In the genomic region with DNA sequence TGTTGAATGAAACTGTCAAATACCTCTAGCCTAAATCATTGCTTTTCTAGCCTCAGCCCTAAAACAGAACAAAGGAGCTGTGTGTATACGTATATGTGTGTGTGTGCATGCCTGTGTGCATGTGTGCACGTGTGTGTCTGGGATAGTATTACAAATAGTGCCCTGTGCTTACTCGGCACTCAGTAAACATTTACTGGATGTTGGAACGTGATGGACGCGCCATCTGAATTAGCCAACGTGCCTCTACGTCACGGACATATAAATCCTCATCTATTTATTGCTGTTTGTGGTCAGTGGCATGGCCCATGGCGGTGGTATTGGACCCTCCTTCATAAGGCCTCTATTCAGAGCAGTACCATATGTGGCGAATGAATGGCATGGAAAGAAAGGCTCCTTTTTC, we compare ENCODE assay signal across 32 cellular contexts. TPM values are rescaled to one million over a fixed set of nuclear protein-coding genes. Genes with fewer than 3 reads are reported as not detected.
DNase-seq lines count a peak whose midpoint lies in the region; ATAC-seq, FAIRE-seq and TF ChIP-seq lines count a peak whose summit lies in the region.
"Had no signal": no experiment of that assay in that cellular context is flagged by ENCODE, and none has a peak within 500 bp of the region (broad histone marks: within the 10 kb centered on the region; RNA-seq: fewer than 3 reads in every experiment).

No MANE protein-coding gene starts in this region.

- no peak overlapping the region for H3K27ac Mint-ChIP-seq in stimulated activated memory B cell treated with anti-CD40 and anti-IgM and Interleukin-4, amounts not matched to agents 10 μg/mL and 1 μg/mL and 100 μg/mL, for 72 hours
- H3K27ac Mint-ChIP-seq: activated CD8-positive, alpha-beta T cell treated with anti-CD3 and anti-CD28 coated beads, Interleukin-2, amount 10 ng/mL, durations not matched to agents 7 days and 5 days; activated naive CD8-positive, alpha-beta T cell treated with anti-CD3 and anti-CD28 coated beads, Interleukin-2, amount 50 U/mL, for 24 hours; naive B cell; stimulated activated naive CD8-positive, alpha-beta T cell treated with anti-CD3 and anti-CD28 coated beads, Interleukin-15, Interleukin-2, amounts not matched to agents 100 ng/mL and 50 ng/mL, for 24 hours; T-cell had no signal

- H3K4me1 Mint-ChIP-seq in stimulated activated memory B cell treated with anti-CD40 and anti-IgM and Interleukin-4, amounts not matched to agents 10 μg/mL and 1 μg/mL and 100 μg/mL, for 72 hours, result peaks cover 5% of the 10 kb centered on the region
- H3K4me1 Mint-ChIP-seq: activated naive CD8-positive, alpha-beta T cell treated with anti-CD3 and anti-CD28 coated beads, Interleukin-2, amount 50 U/mL, for 24 hours; CD14-positive monocyte had no signal

- H3K9me3 ChIP-seq in kidney (ENCODE audit: control insufficient read depth in 1 of 2, low read length in 2 of 2), result no peaks in the 10 kb centered on the region
- H3K9me3 ChIP-seq: pancreas, right atrium auricular region, SJCRH30, transverse colon had no signal

- H3K27me3 Mint-ChIP-seq in stimulated activated memory B cell treated with anti-CD40 and anti-IgM and Interleukin-4, amounts not matched to agents 10 μg/mL and 1 μg/mL and 100 μg/mL, for 72 hours, result no peaks in the 10 kb centered on the region
- H3K27me3 Mint-ChIP-seq: activated naive CD8-positive, alpha-beta T cell treated with anti-CD3 and anti-CD28 coated beads, Interleukin-2, amount 50 U/mL, for 24 hours; naive B cell; stimulated activated naive CD8-positive, alpha-beta T cell treated with anti-CD3 and anti-CD28 coated beads, Interleukin-15, Interleukin-2, amounts not matched to agents 100 ng/mL and 50 ng/mL, for 24 hours; T-cell had no signal

- no peak overlapping the region for H3K4me3 Mint-ChIP-seq in stimulated activated memory B cell treated with anti-CD40 and anti-IgM and Interleukin-4, amounts not matched to agents 10 μg/mL and 1 μg/mL and 100 μg/mL, for 72 hours
- H3K4me3 Mint-ChIP-seq: activated CD8-positive, alpha-beta T cell treated with anti-CD3 and anti-CD28 coated beads, Interleukin-2, amount 10 ng/mL, durations not matched to agents 7 days and 5 days; activated naive CD8-positive, alpha-beta T cell treated with anti-CD3 and anti-CD28 coated beads, Interleukin-2, amount 50 U/mL, for 24 hours; CD14-positive monocyte; naive B cell; stimulated activated naive CD8-positive, alpha-beta T cell treated with anti-CD3 and anti-CD28 coated beads, Interleukin-15, Interleukin-2, amounts not matched to agents 100 ng/mL and 50 ng/mL, for 24 hours; T-cell had no signal

- DNase-seq in RPMI7951 (ENCODE audit: low read depth) (peak; percentile 50), dorsolateral prefrontal cortex (no peak), kidney (peak; percentile 10), superior temporal gyrus (ENCODE audit: extremely low spot score) (peak; percentile 50)
- DNase-seq: activated CD4-positive, alpha-beta T cell treated with anti-CD3 and anti-CD28 coated beads for 1 hour; activated CD8-positive, alpha-beta T cell treated with anti-CD3 and anti-CD28 coated beads, Interleukin-2, amount 10 ng/mL, durations not matched to agents 7 days and 5 days; activated effector memory CD4-positive, alpha-beta T cell treated with anti-CD3 and anti-CD28 coated beads, Interleukin-2, amount 50 U/mL, for 16 hours; activated naive CD8-positive, alpha-beta T cell treated with anti-CD3 and anti-CD28 coated beads, Interleukin-2, amount 50 U/mL, for 24 hours; activated T-cell treated with anti-CD3 and anti-CD28 coated beads for 4 hours; brain microvascular endothelial cell; KG1; left cardiac atrium; mesendoderm; MM.1S; naive B cell; NCI-H1436 treated with DMSO at 0.1 percent for 48 hours; NCI-H510A treated with DMSO at 0.1 percent for 48 hours; NK-92 treated with Interleukin-12 subunit alpha and Interleukin-12 subunit beta, amount 100 ng/mL, for 24 hours; SJCRH30; stimulated activated CD4-positive, alpha-beta T cell treated with anti-CD3 and anti-CD28 coated beads, Interleukin-4, amount 100 ng/mL, for 1 hour; T-cell; transverse colon had no signal

- no peak overlapping the region for H3K9ac ChIP-seq in kidney (ENCODE audit: low read length in 2 of 2)

- FAIRE-seq in kidney (lab: Jason Lieb, UNC), result no peak
- FAIRE-seq: pancreas, TTC549 had no signal

- H3K36me3 Mint-ChIP-seq in stimulated activated memory B cell treated with anti-CD40 and anti-IgM and Interleukin-4, amounts not matched to agents 10 μg/mL and 1 μg/mL and 100 μg/mL, for 72 hours, result peaks cover 49% of the 10 kb centered on the region

- peak overlapping the region in 57 of 59 donors; percentile 7 to 87 (median 73) for H3K27ac ChIP-seq in dorsolateral prefrontal cortex
- H3K27ac ChIP-seq in kidney (ENCODE audit: low read depth in 2 of 2, low read length in 2 of 2), result no peak overlapping the region
- H3K27ac ChIP-seq: brain microvascular endothelial cell, coronary artery, pancreas, right atrium auricular region, SJCRH30, transverse colon had no signal

- H3K36me3 ChIP-seq in kidney (ENCODE audit: control insufficient read depth in 1 of 2, insufficient read depth in 2 of 2, low read length in 2 of 2), result peaks cover 11 to 16% of the 10 kb centered on the region in 2 donors
- H3K36me3 ChIP-seq: brain microvascular endothelial cell, pancreas, SJCRH30, transverse colon had no signal

- H3K4me1 ChIP-seq in kidney (ENCODE audit: control insufficient read depth in 1 of 2, insufficient read depth in 1 of 2, low read depth in 1 of 2, low read length in 2 of 2), result peaks cover 6 to 8% of the 10 kb centered on the region in 2 donors
- H3K4me1 ChIP-seq: right atrium auricular region, SJCRH30, transverse colon had no signal

- intact Hi-C loops in dorsolateral prefrontal cortex (cut with DNase I) (no loop called here), kidney (cut with DNase I) (loop anchor here (10.0 kb wide), 1 partner anchor 135 kb away; no protein-coding TSS in a partner anchor)

- H3K9me3 Mint-ChIP-seq in stimulated activated memory B cell treated with anti-CD40 and anti-IgM and Interleukin-4, amounts not matched to agents 10 μg/mL and 1 μg/mL and 100 μg/mL, for 72 hours, result no peaks in the 10 kb centered on the region
- H3K9me3 Mint-ChIP-seq: activated naive CD8-positive, alpha-beta T cell treated with anti-CD3 and anti-CD28 coated beads, Interleukin-2, amount 50 U/mL, for 24 hours; CD14-positive monocyte; naive B cell; stimulated activated naive CD8-positive, alpha-beta T cell treated with anti-CD3 and anti-CD28 coated beads, Interleukin-15, Interleukin-2, amounts not matched to agents 100 ng/mL and 50 ng/mL, for 24 hours; T-cell had no signal

- H3K27me3 ChIP-seq in dorsolateral prefrontal cortex, result no peaks in the 10 kb centered on the region
- H3K27me3 ChIP-seq: brain microvascular endothelial cell, pancreas, right atrium auricular region, SJCRH30, transverse colon had no signal

- TF ChIP-seq CTCF in dorsolateral prefrontal cortex (IDR thresholded peaks at IDR 0.05 in 54 of 56, conservative IDR thresholded peaks at IDR 0.05 in 2 of 56; ENCODE audit: low read depth in 1 of 56, partially characterized antibody in 56 of 56), result no peak
- no peak for TF ChIP-seq CTCF in kidney (IDR thresholded peaks at IDR 0.05; ENCODE audit: borderline replicate concordance, extremely low read depth, insufficient read depth)

- peak overlapping the region in 51 of 59 donors; percentile 17 to 70 (median 50) for H3K4me3 ChIP-seq in dorsolateral prefrontal cortex
- no peak overlapping the region for H3K4me3 ChIP-seq in kidney (ENCODE audit: low read length in 2 of 2)
- H3K4me3 ChIP-seq: coronary artery, pancreas, right atrium auricular region, SJCRH30, transverse colon had no signal

- ATAC-seq in GM21526 (IDR thresholded peaks at IDR 0.05; ENCODE audit: low FRiP score, unreplicated experiment), result no peak
- no peak for ATAC-seq in stimulated activated memory B cell treated with anti-CD40 and anti-IgM and Interleukin-4, amounts not matched to agents 10 μg/mL and 1 μg/mL and 100 μg/mL, for 72 hours
- ATAC-seq in HG03039 (IDR thresholded peaks at IDR 0.05; ENCODE audit: unreplicated experiment), result no peak
- ATAC-seq in GM18867 (IDR thresholded peaks at IDR 0.05; ENCODE audit: unreplicated experiment), result no peak
- ATAC-seq: activated CD8-positive, alpha-beta T cell treated with anti-CD3 and anti-CD28 coated beads, Interleukin-2, amount 10 ng/mL, durations not matched to agents 7 days and 5 days; activated naive CD8-positive, alpha-beta T cell treated with anti-CD3 and anti-CD28 coated beads, Interleukin-2, amount 50 U/mL, for 24 hours; left cardiac atrium; pancreas; T-cell had no signal

RNA-seq across cellular contexts. Expression of gene WWP2, which starts 37.5 kb away (rescaled TPM):
- 15.3 and 21.5 TPM in 2 replicates for total RNA-seq in RPMI7951 (2014; rRNA removed; shearing (Covaris generic))
- 10 to 100 TPM; 43.5 to 81.3 (median 58.5) TPM for total RNA-seq in dorsolateral prefrontal cortex
- total RNA-seq in kidney, result 128 TPM
- 30.0 TPM for polyA plus RNA-seq in kidney (ENCODE audit: insufficient read depth, low read depth, low replicate concordance)

RNA-seq across cellular contexts. Expression of gene NOB1, which starts 44.9 kb away (rescaled TPM):
- total RNA-seq in RPMI7951 (2014; rRNA removed; shearing (Covaris generic)), result 20.6 and 26.8 TPM in 2 replicates
- 10 to 100 TPM; 19.8 to 37.5 (median 27.3) TPM for total RNA-seq in dorsolateral prefrontal cortex
- total RNA-seq in kidney, result 50.4 TPM
- 34.9 TPM for polyA plus RNA-seq in kidney (ENCODE audit: insufficient read depth, low read depth, low replicate concordance)

Comparison
In these comparisons a context has a peak if more than half of its experiments do, and no peak if none do; other contexts are left out.
1. DNase-seq: peak in RPMI7951 (single experiment), kidney (single experiment) and superior temporal gyrus (single experiment); none in dorsolateral prefrontal cortex (0 of 10).
2. H3K27ac ChIP-seq: peak in dorsolateral prefrontal cortex (57 of 59); none in kidney (0 of 2).
3. H3K4me3 ChIP-seq: peak in dorsolateral prefrontal cortex (51 of 59); none in kidney (0 of 2).